In the genomic region with DNA sequence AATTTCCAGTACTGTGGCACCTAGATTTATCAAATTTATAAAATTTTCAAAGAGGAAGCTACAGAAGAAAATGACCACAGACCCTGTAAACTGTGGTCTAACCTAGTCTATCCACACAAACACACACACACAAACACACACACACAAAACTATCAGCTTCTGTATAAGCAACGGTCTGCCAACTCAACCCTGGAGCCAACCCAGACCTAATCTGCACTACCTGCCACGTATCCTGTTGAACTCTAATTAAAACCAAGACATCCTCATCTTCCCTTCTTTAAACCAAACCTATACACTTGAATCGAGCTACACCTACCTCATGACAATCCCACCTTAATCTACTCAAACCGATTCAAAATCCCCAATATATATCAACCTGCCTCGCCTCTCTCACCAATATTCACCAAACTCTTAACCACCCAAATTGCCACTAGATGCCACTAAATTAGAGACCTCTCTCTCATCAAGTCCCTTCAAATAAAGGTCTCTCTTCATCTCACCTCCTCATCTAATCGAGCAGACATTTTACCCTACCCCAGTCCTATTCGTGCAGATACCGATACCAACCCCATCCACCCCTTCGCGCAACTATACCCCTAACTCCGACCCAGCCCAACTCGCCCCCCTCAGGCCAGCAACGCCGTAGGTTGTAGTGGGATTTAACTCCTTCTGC, we compare ENCODE assay signal across 1 cellular context.
TF ChIP-seq lines count a peak whose summit lies in the region.

No MANE protein-coding gene starts in this region.

TF ChIP-seq in K562, 482 proteins besides CTCF, POLR2A, EP300 and RAD21 (continued from another document):
- TF ChIP-seq ZBTB40 (IDR thresholded peaks at IDR 0.05) (peak; percentile 77), ZBTB40 (CRISPR knock-in tag; IDR thresholded peaks at IDR 0.05) (no peak), HNRNPL (IDR thresholded peaks at IDR 0.05; ENCODE audit: low read depth, low read length) (no peak), TARDBP (IDR thresholded peaks at IDR 0.05) (no peak), NCOA4 (IDR thresholded peaks at IDR 0.05; ENCODE audit: partially characterized antibody) (peak; percentile 67), TBL1XR1 (IDR thresholded peaks at IDR 0.05; ENCODE audit: low read length in 2 of 2) (no peak), MLLT1 (IDR thresholded peaks at IDR 0.05) (peak; percentile 68 to 71; a peak in 3 of 4 replicates), TAL1 (IDR thresholded peaks at IDR 0.05) (no peak; the same call in 1 of the 2 replicates), RBM34 (IDR thresholded peaks at IDR 0.05; ENCODE audit: borderline replicate concordance, insufficient read depth, low read length) (no peak), SMARCA4 (IDR thresholded peaks at IDR 0.05) (peak; percentile 85), KHSRP (IDR thresholded peaks at IDR 0.05) (peak; percentile 51; the same call in 1 of the 2 replicates), TRIM24 (IDR thresholded peaks at IDR 0.05) (0 out of 4 replicates have a peak, but pooled peaks of 1 of the 2 experiments have one; percentile 21), PURB (CRISPR knock-in tag; IDR thresholded peaks at IDR 0.05; ENCODE audit: low read depth) (no peak), MNT (conservative IDR thresholded peaks at IDR 0.05) (peak in 1 of 2 experiments; percentile 72; a peak in 2 of 4 replicates), LARP7 (IDR thresholded peaks at IDR 0.05) (peak; percentile 96), THRAP3 (IDR thresholded peaks at IDR 0.05; ENCODE audit: borderline replicate concordance) (peak; percentile 87; the same call in 1 of the 2 replicates)
- TF ChIP-seq, protein P1, sequence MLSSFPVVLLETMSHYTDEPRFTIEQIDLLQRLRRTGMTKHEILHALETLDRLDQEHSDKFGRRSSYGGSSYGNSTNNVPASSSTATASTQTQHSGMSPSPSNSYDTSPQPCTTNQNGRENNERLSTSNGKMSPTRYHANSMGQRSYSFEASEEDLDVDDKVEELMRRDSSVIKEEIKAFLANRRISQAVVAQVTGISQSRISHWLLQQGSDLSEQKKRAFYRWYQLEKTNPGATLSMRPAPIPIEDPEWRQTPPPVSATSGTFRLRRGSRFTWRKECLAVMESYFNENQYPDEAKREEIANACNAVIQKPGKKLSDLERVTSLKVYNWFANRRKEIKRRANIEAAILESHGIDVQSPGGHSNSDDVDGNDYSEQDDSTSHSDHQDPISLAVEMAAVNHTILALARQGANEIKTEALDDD (IDR thresholded peaks at IDR 0.05): no peak
